ENCODE assay signal across 30 cellular contexts in the genomic region with DNA sequence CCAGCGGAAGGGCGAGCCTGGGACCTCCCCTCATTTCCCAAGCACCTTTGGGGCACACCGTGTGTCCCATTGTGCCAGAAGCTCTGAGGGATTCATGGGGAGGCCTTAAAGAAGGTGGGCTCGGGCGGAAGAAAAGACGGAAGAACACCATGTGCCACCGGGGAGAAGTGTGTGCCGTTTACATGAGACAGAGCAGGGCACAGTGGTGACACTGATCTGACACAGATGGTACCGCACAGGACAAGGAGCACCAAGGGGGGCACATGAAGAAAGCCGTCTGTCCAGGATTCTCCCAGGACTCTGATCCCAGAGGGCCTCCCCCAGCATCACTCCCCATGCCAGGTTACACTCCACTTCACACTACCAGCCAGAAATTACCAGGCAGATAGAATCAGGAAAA.
DNase-seq lines count a peak whose midpoint lies in the region; ATAC-seq, FAIRE-seq and TF ChIP-seq lines count a peak whose summit lies in the region.
"Had no signal": no experiment of that assay in that cellular context is flagged by ENCODE, and none has a peak within 500 bp of the region (broad histone marks: within the 10 kb centered on the region; RNA-seq: fewer than 3 reads in every experiment).

No MANE protein-coding gene starts in this region.

- no peak for TF ChIP-seq CTCF in transverse colon (IDR thresholded peaks at IDR 0.05)

- H3K36me3 ChIP-seq in transverse colon, result no peaks in the 10 kb centered on the region
- H3K36me3 ChIP-seq: cardiac muscle cell, colonic mucosa, right atrium auricular region, thyroid gland, vagina had no signal

- peak overlapping the region; percentile 87 for H3K27ac Mint-ChIP-seq in activated CD4-positive, alpha-beta T cell treated with anti-CD3 and anti-CD28 coated beads for 36 hours
- peak overlapping the region; percentile 91 for H3K27ac Mint-ChIP-seq in stimulated activated naive CD8-positive, alpha-beta T cell treated with anti-CD3 and anti-CD28 coated beads, Interleukin-15, Interleukin-2, amounts not matched to agents 100 ng/mL and 50 ng/mL, for 24 hours
- peak overlapping the region; percentile 92 for H3K27ac Mint-ChIP-seq in activated naive CD8-positive, alpha-beta T cell treated with anti-CD3 and anti-CD28 coated beads, Interleukin-2, amount 50 U/mL, for 24 hours

- FAIRE-seq in HTR-8/SVneo (lab: Jason Lieb, UNC), result no peak
- FAIRE-seq: astrocyte had no signal

- 99 to 100% methylated on average over 1 to 10 of the region's 10 CpGs for WGBS in transverse colon (ENCODE audit: low coverage in 1 of 2), 2 donors

- DNase-seq in activated CD4-positive, alpha-beta T cell treated with anti-CD3 and anti-CD28 coated beads for 36 hours, result no peak
- DNase-seq in activated CD4-positive, alpha-beta T cell treated with anti-CD3 and anti-CD28 coated beads, Interleukin-2, amount 50 U/mL, for 48 hours, result no peak
- DNase-seq in stimulated activated naive CD8-positive, alpha-beta T cell treated with anti-CD3 and anti-CD28 coated beads, Interleukin-15, Interleukin-2, amounts not matched to agents 100 U/mL and 50 U/mL, for 24 hours, result no peak
- DNase-seq in activated naive CD8-positive, alpha-beta T cell treated with anti-CD3 and anti-CD28 coated beads, Interleukin-2, amount 50 U/mL, for 24 hours, result no peak
- DNase-seq in transverse colon (peak; percentile 3), HTR-8/SVneo (ENCODE audit: insufficient read length, low spot score) (no peak), amniotic stem cell (lab: John Stamatoyannopoulos, UW) (no peak)
- DNase-seq: colonic mucosa; DMS79 treated with DMSO at 0.1 percent for 48 hours; effector CD8-positive, alpha-beta T cell; GF-D8; H9; mesendoderm; MV-4-11; NCI-H1436; NCI-H2081 treated with DMSO at 0.1 percent for 48 hours; NCI-H226; NCI-H69; PC-9; SHP77; thyroid gland; WERI-Rb-1 had no signal

- intact Hi-C loops in activated CD4-positive, alpha-beta T cell treated with anti-CD3 and anti-CD28 coated beads for 36 hours (cut with DNase I, micrococcal nuclease), result no loop called here
- intact Hi-C loops in transverse colon (cut with DNase I; ENCODE audit: low total_unique reads), result loop anchor here (5.0 kb wide), 1 partner anchor 119 kb away; no protein-coding TSS in a partner anchor

- CTCF ChIA-PET in activated CD4-positive, alpha-beta T cell treated with anti-CD3 and anti-CD28 coated beads for 36 hours (lab: Charles Lee), result interaction anchor here (1.4 kb wide), 3 partner anchors 14 to 79 kb away, joined by 4 read pairs; no protein-coding TSS in a partner anchor

- in situ Hi-C loops in transverse colon (cut with MboI; ENCODE audit: low pct_ligation_motif_present in 1 of 4, low pct_unique_long_range_greater_than_20kb in 1 of 4, low sequenced_read_pairs in 3 of 4), result loop anchor here in 2 of 4 donors (10.0 to 25.0 kb wide), 2 partner anchors 112 to 426 kb away; no protein-coding TSS in a partner anchor

- H3K27me3 ChIP-seq in transverse colon, result no peaks in the 10 kb centered on the region
- H3K27me3 ChIP-seq: cardiac muscle cell, colonic mucosa, left lung, right atrium auricular region, thyroid gland, vagina had no signal

- H3K9me3 ChIP-seq in transverse colon, result no peaks in the 10 kb centered on the region
- H3K9me3 ChIP-seq: colonic mucosa, left lung, right atrium auricular region, thyroid gland, vagina had no signal

- POLR2A ChIA-PET in activated CD4-positive, alpha-beta T cell treated with anti-CD3 and anti-CD28 coated beads for 36 hours (lab: Charles Lee), result interaction anchor here (0.6 kb wide), 1 partner anchor 258 kb away, joined by 3 read pairs; no protein-coding TSS in a partner anchor

- no peak for TF ChIP-seq POLR2A in transverse colon (IDR thresholded peaks at IDR 0.05)

- no peaks in the 10 kb centered on the region for H3K27me3 Mint-ChIP-seq in activated CD4-positive, alpha-beta T cell treated with anti-CD3 and anti-CD28 coated beads for 36 hours
- no peaks in the 10 kb centered on the region for H3K27me3 Mint-ChIP-seq in stimulated activated naive CD8-positive, alpha-beta T cell treated with anti-CD3 and anti-CD28 coated beads, Interleukin-15, Interleukin-2, amounts not matched to agents 100 ng/mL and 50 ng/mL, for 24 hours
- H3K27me3 Mint-ChIP-seq in activated naive CD8-positive, alpha-beta T cell treated with anti-CD3 and anti-CD28 coated beads, Interleukin-2, amount 50 U/mL, for 24 hours, result no peaks in the 10 kb centered on the region

- peaks cover 15% of the 10 kb centered on the region for H3K9me3 Mint-ChIP-seq in activated CD4-positive, alpha-beta T cell treated with anti-CD3 and anti-CD28 coated beads for 36 hours (ENCODE audit: low read depth)
- peaks cover 12% of the 10 kb centered on the region for H3K9me3 Mint-ChIP-seq in stimulated activated naive CD8-positive, alpha-beta T cell treated with anti-CD3 and anti-CD28 coated beads, Interleukin-15, Interleukin-2, amounts not matched to agents 100 ng/mL and 50 ng/mL, for 24 hours
- peaks cover 24% of the 10 kb centered on the region for H3K9me3 Mint-ChIP-seq in activated naive CD8-positive, alpha-beta T cell treated with anti-CD3 and anti-CD28 coated beads, Interleukin-2, amount 50 U/mL, for 24 hours

- H3K27ac ChIP-seq in transverse colon, result no peak overlapping the region
- H3K27ac ChIP-seq: cardiac muscle cell, colonic mucosa, left lung, PC-9, right atrium auricular region, thyroid gland, vagina, WERI-Rb-1 had no signal

- H3K4me3 Mint-ChIP-seq in activated CD4-positive, alpha-beta T cell treated with anti-CD3 and anti-CD28 coated beads for 36 hours, result no peak overlapping the region
- H3K4me3 Mint-ChIP-seq in stimulated activated naive CD8-positive, alpha-beta T cell treated with anti-CD3 and anti-CD28 coated beads, Interleukin-15, Interleukin-2, amounts not matched to agents 100 ng/mL and 50 ng/mL, for 24 hours, result no peak overlapping the region
- H3K4me3 Mint-ChIP-seq in activated naive CD8-positive, alpha-beta T cell treated with anti-CD3 and anti-CD28 coated beads, Interleukin-2, amount 50 U/mL, for 24 hours, result no peak overlapping the region
- H3K4me3 Mint-ChIP-seq: CD14-positive monocyte, H9 had no signal

- peaks cover 85% of the 10 kb centered on the region for H3K4me1 Mint-ChIP-seq in activated CD4-positive, alpha-beta T cell treated with anti-CD3 and anti-CD28 coated beads for 36 hours
- H3K4me1 Mint-ChIP-seq in stimulated activated naive CD8-positive, alpha-beta T cell treated with anti-CD3 and anti-CD28 coated beads, Interleukin-15, Interleukin-2, amounts not matched to agents 100 ng/mL and 50 ng/mL, for 24 hours (ENCODE audit: low read depth), result peaks cover 89% of the 10 kb centered on the region
- peaks cover 87% of the 10 kb centered on the region for H3K4me1 Mint-ChIP-seq in activated naive CD8-positive, alpha-beta T cell treated with anti-CD3 and anti-CD28 coated beads, Interleukin-2, amount 50 U/mL, for 24 hours

- TF ChIP-seq EP300 in transverse colon (IDR thresholded peaks at IDR 0.05; ENCODE audit: low read depth), result no peak

- peaks cover 0 to 32% (median 16%) of the 10 kb centered on the region in 4 donors for H3K4me1 ChIP-seq in transverse colon
- H3K4me1 ChIP-seq: colonic mucosa had no signal

- peaks cover 55% of the 10 kb centered on the region for H3K36me3 Mint-ChIP-seq in activated CD4-positive, alpha-beta T cell treated with anti-CD3 and anti-CD28 coated beads for 36 hours (ENCODE audit: low read depth)
- peaks cover 69% of the 10 kb centered on the region for H3K36me3 Mint-ChIP-seq in stimulated activated naive CD8-positive, alpha-beta T cell treated with anti-CD3 and anti-CD28 coated beads, Interleukin-15, Interleukin-2, amounts not matched to agents 100 ng/mL and 50 ng/mL, for 24 hours (ENCODE audit: low read depth)
- peaks cover 59% of the 10 kb centered on the region for H3K36me3 Mint-ChIP-seq in activated naive CD8-positive, alpha-beta T cell treated with anti-CD3 and anti-CD28 coated beads, Interleukin-2, amount 50 U/mL, for 24 hours (ENCODE audit: low read depth)

- H3K4me3 ChIP-seq in transverse colon, result no peak overlapping the region
- H3K4me3 ChIP-seq: cardiac muscle cell, colonic mucosa, left lung, PC-9, right atrium auricular region, smooth muscle cell, thyroid gland, vagina had no signal

- ATAC-seq in activated CD4-positive, alpha-beta T cell treated with anti-CD3 and anti-CD28 coated beads for 36 hours, result no peak
- no peak for ATAC-seq in stimulated activated naive CD8-positive, alpha-beta T cell treated with anti-CD3 and anti-CD28 coated beads, Interleukin-15, Interleukin-2, amounts not matched to agents 100 U/mL and 50 U/mL, for 24 hours
- ATAC-seq in activated naive CD8-positive, alpha-beta T cell treated with anti-CD3 and anti-CD28 coated beads, Interleukin-2, amount 50 U/mL, for 24 hours, result no peak
- ATAC-seq: left lung had no signal
